In genomic region chr7:117302396-117302795, GRCh38 we compare ENCODE assay signal across 30 cellular contexts. TPM values are rescaled to one million over a fixed set of nuclear protein-coding genes. Genes with fewer than 3 reads are reported as not detected.
"Had no signal": no experiment of that assay in that cellular context is flagged by ENCODE, and none has a peak within 500 bp of the region (broad histone marks: within the 10 kb centered on the region; RNA-seq: fewer than 3 reads in every experiment).

No MANE protein-coding gene starts in this region.

- H3K36me3 ChIP-seq: left lung, lower lobe of right lung, neural progenitor cell, neutrophil, ovary, right atrium auricular region, right lobe of liver, tibial nerve, uterus had no signal

- H3K9ac ChIP-seq: neural progenitor cell had no signal

- H3K4me2 ChIP-seq: neural progenitor cell, smooth muscle cell had no signal

- H3K4me3 ChIP-seq: left lung, lower lobe of right lung, neural progenitor cell, ovary, right atrium auricular region, right lobe of liver, smooth muscle cell, tibial nerve, uterus had no signal

- DNase-seq: hippocampal formation; kidney; left colon; left lung; lower lobe of right lung; mammary epithelial cell; mesenchymal stem cell; naive B cell; natural killer cell; nephron progenitor cell; occipital lobe; ovary; right lobe of liver; stimulated activated CD4-positive, alpha-beta T cell treated with anti-CD3 and anti-CD28 coated beads, Interleukin-1b, Interleukin-23, amount 100 ng/mL, for 48 hours; stimulated activated CD4-positive, alpha-beta T cell treated with anti-CD3 and anti-CD28 coated beads, Interleukin-2, amount 100 ng/mL, for 48 hours; stimulated activated CD4-positive, alpha-beta T cell treated with anti-CD3 and anti-CD28 coated beads, Interleukin-4, amount 100 ng/mL, for 4 hours; stimulated activated CD8-positive, alpha-beta memory T cell treated with anti-CD3 and anti-CD28 coated beads, Interleukin-4, amount 100 ng/mL, for 48 hours; stimulated activated naive CD4-positive, alpha-beta T cell treated with Interleukin-2 at 50 U/mL for 16 hours; stimulated activated naive CD8-positive, alpha-beta T cell treated with anti-CD3 and anti-CD28 coated beads, Interleukin-15, amount 100 ng/mL, for 72 hours; substantia nigra; uterus had no signal

- H3K9me3 ChIP-seq: left lung, lower lobe of right lung, neutrophil, ovary, right atrium auricular region, right lobe of liver, uterus had no signal

- H3K4me1 ChIP-seq: left lung, lower lobe of right lung, neural progenitor cell, right atrium auricular region, right lobe of liver, tibial nerve, uterus had no signal

- H3K27me3 ChIP-seq: left lung, neural progenitor cell, neutrophil, ovary, right atrium auricular region, right lobe of liver, tibial nerve, uterus had no signal

- H3K27ac ChIP-seq: left lung, lower lobe of right lung, neural progenitor cell, neutrophil, ovary, right atrium auricular region, right lobe of liver, tibial nerve, uterus had no signal

- H3K27me3 Mint-ChIP-seq: naive B cell; stimulated activated memory B cell treated with anti-CD40 and anti-IgM and Interleukin-4, amounts not matched to agents 10 μg/mL and 1 μg/mL and 100 μg/mL, for 72 hours; stimulated activated naive CD8-positive, alpha-beta T cell treated with anti-CD3 and anti-CD28 coated beads, Interleukin-15, amount 100 ng/mL, for 72 hours had no signal

- H2AFZ ChIP-seq: neural progenitor cell had no signal

- H3K4me3 Mint-ChIP-seq: naive B cell; natural killer cell; nephron progenitor cell; neural progenitor cell; stimulated activated memory B cell treated with anti-CD40 and anti-IgM and Interleukin-4, amounts not matched to agents 10 μg/mL and 1 μg/mL and 100 μg/mL, for 72 hours; stimulated activated naive CD8-positive, alpha-beta T cell treated with anti-CD3 and anti-CD28 coated beads, Interleukin-15, amount 100 ng/mL, for 72 hours; type B pancreatic cell had no signal

- H3K9me3 Mint-ChIP-seq: natural killer cell; stimulated activated memory B cell treated with anti-CD40 and anti-IgM and Interleukin-4, amounts not matched to agents 10 μg/mL and 1 μg/mL and 100 μg/mL, for 72 hours; stimulated activated naive CD8-positive, alpha-beta T cell treated with anti-CD3 and anti-CD28 coated beads, Interleukin-15, amount 100 ng/mL, for 72 hours had no signal

- H3K27ac Mint-ChIP-seq: naive B cell; natural killer cell; nephron progenitor cell; neural progenitor cell; progenitor cell of endocrine pancreas; stimulated activated memory B cell treated with anti-CD40 and anti-IgM and Interleukin-4, amounts not matched to agents 10 μg/mL and 1 μg/mL and 100 μg/mL, for 72 hours; stimulated activated naive CD8-positive, alpha-beta T cell treated with anti-CD3 and anti-CD28 coated beads, Interleukin-15, amount 100 ng/mL, for 72 hours; type B pancreatic cell had no signal

- H3K4me1 Mint-ChIP-seq: naive B cell; natural killer cell; neural progenitor cell; stimulated activated memory B cell treated with anti-CD40 and anti-IgM and Interleukin-4, amounts not matched to agents 10 μg/mL and 1 μg/mL and 100 μg/mL, for 72 hours; stimulated activated naive CD8-positive, alpha-beta T cell treated with anti-CD3 and anti-CD28 coated beads, Interleukin-15, amount 100 ng/mL, for 72 hours had no signal

- H3K36me3 Mint-ChIP-seq: naive B cell; natural killer cell; neural progenitor cell; stimulated activated memory B cell treated with anti-CD40 and anti-IgM and Interleukin-4, amounts not matched to agents 10 μg/mL and 1 μg/mL and 100 μg/mL, for 72 hours had no signal

- ATAC-seq: left colon; left lung; lower lobe of right lung; natural killer cell; right lobe of liver; stimulated activated memory B cell treated with anti-CD40 and anti-IgM and Interleukin-4, amounts not matched to agents 10 μg/mL and 1 μg/mL and 100 μg/mL, for 72 hours; stimulated activated naive CD8-positive, alpha-beta T cell treated with anti-CD3 and anti-CD28 coated beads, Interleukin-15, amount 100 ng/mL, for 72 hours had no signal

RNA-seq across cellular contexts. Expression of gene WNT2, which starts 20.5 kb away (rescaled TPM):
- total RNA-seq: left colon, mammary epithelial cell, natural killer cell, pulmonary artery endothelial cell had no signal
- polyA plus RNA-seq: mammary epithelial cell had no signal
